In the genomic region with DNA sequence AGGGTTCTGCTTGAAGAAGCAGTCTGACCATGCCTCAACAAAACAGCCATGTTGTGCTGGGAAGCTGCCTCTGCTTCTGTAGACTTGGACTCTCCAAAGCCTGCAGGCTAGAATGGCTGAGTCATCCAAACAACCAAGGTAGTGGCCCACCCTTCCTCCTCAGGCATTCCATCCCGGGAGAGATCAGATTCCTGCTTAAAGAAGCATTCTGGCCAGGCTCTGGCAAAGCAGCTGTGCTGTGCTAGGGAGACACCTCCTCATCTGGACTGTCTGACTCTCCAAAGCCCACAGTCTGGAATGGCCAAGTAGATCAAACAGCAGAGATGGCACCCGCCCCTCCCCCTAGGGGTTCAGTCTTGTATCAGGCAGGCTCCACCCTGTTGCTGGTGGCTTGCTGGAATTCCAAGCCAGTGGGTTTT, we compare ENCODE assay signal across 10 cellular contexts. TPM values are rescaled to one million over a fixed set of nuclear protein-coding genes. Genes with fewer than 3 reads are reported as not detected.
DNase-seq lines count a peak whose midpoint lies in the region; ATAC-seq and TF ChIP-seq lines count a peak whose summit lies in the region.
"Had no signal": no experiment of that assay in that cellular context is flagged by ENCODE, and none has a peak within 500 bp of the region (broad histone marks: within the 10 kb centered on the region; RNA-seq: fewer than 3 reads in every experiment).

No MANE protein-coding gene starts in this region.

- no peak overlapping the region for H3K27ac Mint-ChIP-seq in activated naive CD8-positive, alpha-beta T cell treated with anti-CD3 and anti-CD28 coated beads for 36 hours
- H3K27ac Mint-ChIP-seq: natural killer cell treated with Interleukin-12 subunit alpha and Interleukin-12 subunit beta and Interleukin-15 and Interleukin-18, amount 100 ng/mL, for 72 hours had no signal

- peaks cover 15% of the 10 kb centered on the region for H3K27me3 Mint-ChIP-seq in activated naive CD8-positive, alpha-beta T cell treated with anti-CD3 and anti-CD28 coated beads for 36 hours

- POLR2A ChIA-PET in RWPE1 (lab: Yijun Ruan, JAX; ENCODE audit: low non-redundant PET) = no interaction called here

- TF ChIP-seq CTCF in RWPE1 (conservative IDR thresholded peaks at IDR 0.05; ENCODE audit: low read depth) = no peak
- TF ChIP-seq CTCF in fibroblast of mammary gland (conservative IDR thresholded peaks at IDR 0.05; ENCODE audit: control insufficient read depth, insufficient read depth, low read depth, low read length) = no peak

- H3K4me3 ChIP-seq in fibroblast of mammary gland (ENCODE audit: control insufficient read depth, low read depth, low read length) = no peak overlapping the region

- peaks cover 12% of the 10 kb centered on the region for H3K9me3 Mint-ChIP-seq in activated naive CD8-positive, alpha-beta T cell treated with anti-CD3 and anti-CD28 coated beads for 36 hours

- CTCF ChIA-PET in RWPE1 (lab: Yijun Ruan, JAX) = interaction anchor here (0.7 kb wide), 1 partner anchor 26 kb away, joined by 3 read pairs; no protein-coding TSS in a partner anchor

- H3K36me3 Mint-ChIP-seq in activated naive CD8-positive, alpha-beta T cell treated with anti-CD3 and anti-CD28 coated beads for 36 hours = no peaks in the 10 kb centered on the region

- ATAC-seq in GM18870 (IDR thresholded peaks at IDR 0.05; ENCODE audit: unreplicated experiment) = no peak
- ATAC-seq: natural killer cell treated with Interleukin-12 subunit alpha and Interleukin-12 subunit beta and Interleukin-15 and Interleukin-18, amount 100 ng/mL, for 72 hours had no signal

- no peaks in the 10 kb centered on the region for H3K4me1 Mint-ChIP-seq in activated naive CD8-positive, alpha-beta T cell treated with anti-CD3 and anti-CD28 coated beads for 36 hours

- no peak overlapping the region for H3K4me3 Mint-ChIP-seq in activated naive CD8-positive, alpha-beta T cell treated with anti-CD3 and anti-CD28 coated beads for 36 hours
- H3K4me3 Mint-ChIP-seq: natural killer cell treated with Interleukin-12 subunit alpha and Interleukin-12 subunit beta and Interleukin-15 and Interleukin-18, amount 100 ng/mL, for 72 hours had no signal

- peak overlapping the region; percentile 90 for H3K27ac ChIP-seq in RWPE1

- DNase-seq in ELF-1 (ENCODE audit: low read depth, low spot score) (peak; percentile 96), RWPE1 (ENCODE audit: low spot score) (peak; percentile 90), fibroblast of mammary gland (ENCODE audit: low read depth) (peak; percentile 87), renal cortical epithelial cell (ENCODE audit: low read depth) (peak; percentile 94), NCI-H187 (lab: John Stamatoyannopoulos, UW) (no peak), HuH-7.5 (ENCODE audit: low spot score) (no peak)
- no peak for DNase-seq in activated naive CD8-positive, alpha-beta T cell treated with anti-CD3 and anti-CD28 coated beads for 36 hours
- DNase-seq: effector CD8-positive, alpha-beta T cell had no signal

RNA-seq across cellular contexts. Expression of a gene that starts 38.3 kb away (rescaled TPM):
- 5.8 and 118 TPM in 2 replicates for total RNA-seq in renal cortical epithelial cell
- under 1 TPM in 1 of 2 experiments, not detected in 1; 0.14 TPM for total RNA-seq in activated naive CD8-positive, alpha-beta T cell treated with anti-CD3 and anti-CD28 coated beads for 36 hours
- total RNA-seq: natural killer cell treated with Interleukin-12 subunit alpha and Interleukin-12 subunit beta and Interleukin-15 and Interleukin-18, amount 100 ng/mL, for 72 hours had no signal

Comparison
In these comparisons a context has a peak if more than half of its experiments do, and no peak if none do; other contexts are left out.
1. DNase-seq: peak in ELF-1 (single experiment), RWPE1 (single experiment), fibroblast of mammary gland (single experiment) and renal cortical epithelial cell (single experiment); none in activated naive CD8-positive, alpha-beta T cell treated with anti-CD3 and anti-CD28 coated beads for 36 hours (single experiment), NCI-H187 (0 of 2) and HuH-7.5 (single experiment).